In genomic region chr20:49610701-49611538, GRCh38 we compare ENCODE assay signal across 1 cellular context.
TF ChIP-seq lines count a peak whose summit lies in the region.

No MANE protein-coding gene starts in this region.

TF ChIP-seq in HEK293, 187 proteins besides CTCF, POLR2A, EP300 and RAD21 (continued from another document):
- TF ChIP-seq ZNF692 (tag by site-specific recombination; IDR thresholded peaks at IDR 0.05) (peak; percentile 65), ZFP69B (tag by site-specific recombination; IDR thresholded peaks at IDR 0.05) (peak; percentile 35; the same call in 1 of the 2 replicates), ZNF394 (tag by site-specific recombination; IDR thresholded peaks at IDR 0.05; ENCODE audit: borderline replicate concordance) (peak; percentile 30; the same call in 1 of the 2 replicates), ZBTB17 (tag by site-specific recombination; IDR thresholded peaks at IDR 0.05) (peak; percentile 90), BCL11A (tag by site-specific recombination; IDR thresholded peaks at IDR 0.05; ENCODE audit: low read depth) (no peak; the same call in 1 of the 2 replicates), ZBTB48 (tag by site-specific recombination; IDR thresholded peaks at IDR 0.05) (peak; percentile 76), PBX3 (CRISPR knock-in tag; IDR thresholded peaks at IDR 0.05) (0 out of 2 replicates have a peak, but pooled peaks have one; percentile 32), ZNF501 (tag by site-specific recombination; IDR thresholded peaks at IDR 0.05) (peak; percentile 71; the same call in 1 of the 2 replicates), ZBTB10 (tag by site-specific recombination; IDR thresholded peaks at IDR 0.05) (peak; percentile 64), ZBTB1 (tag by site-specific recombination; IDR thresholded peaks at IDR 0.05) (peak; percentile 95), OSR2 (tag by site-specific recombination; IDR thresholded peaks at IDR 0.05) (peak; percentile 29; the same call in 1 of the 2 replicates), ZNF621 (tag by site-specific recombination; IDR thresholded peaks at IDR 0.05) (no peak), ZNF670 (tag by site-specific recombination; IDR thresholded peaks at IDR 0.05; ENCODE audit: low read depth) (no peak), ZNF366 (tag by site-specific recombination; conservative IDR thresholded peaks at IDR 0.05) (0 out of 2 replicates have a peak, but pooled peaks have one; percentile 40), PRDM10 (tag by site-specific recombination; IDR thresholded peaks at IDR 0.05) (peak; percentile 66), ZNF341 (tag by site-specific recombination; IDR thresholded peaks at IDR 0.05; ENCODE audit: low read depth) (no peak), ZNF548 (tag by site-specific recombination; IDR thresholded peaks at IDR 0.05) (no peak), ZSCAN18 (tag by site-specific recombination; IDR thresholded peaks at IDR 0.05) (no peak), ZNF596 (tag by site-specific recombination; IDR thresholded peaks at IDR 0.05) (no peak), TRIM28 (IDR thresholded peaks at IDR 0.05; ENCODE audit: borderline replicate concordance, low read length) (no peak), GLIS2 (tag by site-specific recombination; IDR thresholded peaks at IDR 0.05) (peak; percentile 51; the same call in 1 of the 2 replicates), WT1 (tag by site-specific recombination; IDR thresholded peaks at IDR 0.05) (peak; percentile 16; the same call in 1 of the 2 replicates), SCRT2 (tag by site-specific recombination; IDR thresholded peaks at IDR 0.05) (peak; percentile 88), ZNF26 (tag by site-specific recombination; IDR thresholded peaks at IDR 0.05) (no peak), ZNF138 (tag by site-specific recombination; IDR thresholded peaks at IDR 0.05; ENCODE audit: borderline replicate concordance) (no peak), ZFP37 (tag by site-specific recombination; IDR thresholded peaks at IDR 0.05) (peak; percentile 64; the same call in 1 of the 2 replicates), ZNF157 (tag by site-specific recombination; IDR thresholded peaks at IDR 0.05) (no peak), ZNF561 (tag by site-specific recombination; IDR thresholded peaks at IDR 0.05; ENCODE audit: borderline replicate concordance) (peak; percentile 79; the same call in 1 of the 2 replicates), ZNF654 (tag by site-specific recombination; IDR thresholded peaks at IDR 0.05; ENCODE audit: low read depth) (peak; percentile 64), ZSCAN4 (tag by site-specific recombination; IDR thresholded peaks at IDR 0.05) (0 out of 2 replicates have a peak, but pooled peaks have one; percentile 13), ZNF518A (tag by site-specific recombination; conservative IDR thresholded peaks at IDR 0.05; ENCODE audit: low read depth) (no peak), ZBTB20 (tag by site-specific recombination; IDR thresholded peaks at IDR 0.05) (0 out of 2 replicates have a peak, but pooled peaks have one; percentile 18), ZNF335 (tag by site-specific recombination; conservative IDR thresholded peaks at IDR 0.05) (peak; percentile 96), ZNF629 (tag by site-specific recombination; IDR thresholded peaks at IDR 0.05) (peak; percentile 50), KLF17 (tag by site-specific recombination; IDR thresholded peaks at IDR 0.05) (peak; percentile 82)
